Comparison of ENCODE assay signal across 1 cellular context in the genomic region with DNA sequence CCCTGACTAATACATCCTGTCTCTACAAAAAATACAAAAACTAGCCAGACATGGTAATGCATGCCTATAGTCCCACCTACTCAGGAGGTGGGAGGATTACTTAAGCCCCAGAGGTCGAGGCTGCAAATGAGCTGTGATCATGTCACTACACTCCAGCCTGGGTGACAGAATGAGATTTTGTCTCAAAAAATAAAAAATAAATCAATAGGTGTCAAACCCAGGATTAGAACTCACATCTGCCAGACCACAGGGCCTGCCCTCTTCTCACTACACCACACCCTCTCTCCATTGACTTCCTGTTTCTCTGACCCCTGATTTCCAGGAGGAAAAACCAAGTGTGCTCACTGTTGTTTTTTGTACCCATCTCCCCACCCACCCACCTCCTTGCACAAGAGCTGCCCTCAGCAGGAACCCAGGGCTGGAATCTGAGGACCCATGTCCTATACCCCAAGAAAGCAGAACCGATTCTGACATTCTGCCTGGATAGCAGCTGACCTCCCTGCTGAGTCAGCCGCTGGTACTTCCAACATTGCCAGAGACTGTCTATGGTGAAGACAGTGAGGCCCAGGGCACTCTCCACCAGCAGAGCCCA.
TF ChIP-seq lines count a peak whose summit lies in the region.

No MANE protein-coding gene starts in this region.

TF ChIP-seq in GM12878, 131 proteins besides CTCF, POLR2A, EP300 and RAD21 (continued from another document):
- TF ChIP-seq, protein P1, sequence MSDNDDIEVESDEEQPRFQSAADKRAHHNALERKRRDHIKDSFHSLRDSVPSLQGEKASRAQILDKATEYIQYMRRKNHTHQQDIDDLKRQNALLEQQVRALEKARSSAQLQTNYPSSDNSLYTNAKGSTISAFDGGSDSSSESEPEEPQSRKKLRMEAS (IDR thresholded peaks at IDR 0.05; ENCODE audit: low read depth, low read length) = 0 out of 2 replicates have a peak, but pooled peaks have one; percentile 35
- TF ChIP-seq EED (IDR thresholded peaks at IDR 0.05; ENCODE audit: low read depth) (peak; percentile 87), IKZF2 (IDR thresholded peaks at IDR 0.05) (peak; percentile 64 to 74), CHD4 (IDR thresholded peaks at IDR 0.05) (no peak), NR2F1 (conservative IDR thresholded peaks at IDR 0.05) (0 out of 2 replicates have a peak, but pooled peaks have one; percentile 18)
